8 cellular contexts compared by ENCODE assay signal in the genomic region with DNA sequence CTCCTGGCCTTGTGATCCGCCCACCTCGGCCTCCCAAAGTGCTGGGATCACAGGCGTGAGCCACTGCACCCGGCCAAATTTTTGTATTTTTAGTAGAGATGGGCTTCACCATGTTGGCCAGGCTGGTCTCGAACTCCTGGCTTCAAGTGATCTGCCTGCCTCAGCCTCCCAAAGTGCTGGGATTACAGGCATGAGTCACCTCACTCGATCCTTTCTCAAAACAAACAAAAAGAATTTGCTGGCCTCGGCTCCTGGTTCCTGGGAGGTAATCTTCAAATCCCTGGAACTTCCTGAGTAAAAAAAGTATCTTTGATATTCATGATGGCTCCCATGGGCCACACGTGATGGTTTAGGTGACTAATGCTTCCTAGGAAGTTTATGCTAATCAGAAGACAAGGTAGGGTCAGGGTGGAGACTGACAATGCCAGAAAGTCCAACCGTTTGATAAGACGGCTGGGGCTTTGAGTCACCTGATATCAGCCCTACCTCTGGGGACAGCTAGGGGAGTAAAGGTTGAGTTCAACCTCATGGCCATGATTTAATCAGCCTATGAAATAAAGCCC.
DNase-seq lines count a peak whose midpoint lies in the region; ATAC-seq, FAIRE-seq and TF ChIP-seq lines count a peak whose summit lies in the region.
"Not testable (repeated sequence)": the region's sequence is repeated elsewhere in the genome, so short reads cannot be mapped to it uniquely, and the experiment has no call there.

No MANE protein-coding gene starts in this region.

- not testable (repeated sequence) for H3K4me3 Mint-ChIP-seq in activated CD8-positive, alpha-beta T cell treated with anti-CD3 and anti-CD28 coated beads, Interleukin-2, amount 10 ng/mL, durations not matched to agents 7 days and 5 days

- H2BK15ac ChIP-seq in H1 (ENCODE audit: low read length); mesendoderm (replicated peaks; ENCODE audit: low read depth): not testable (repeated sequence)

- not testable (repeated sequence) for H3K4me3 ChIP-seq in PC-9; H1 (ENCODE audit: extremely low read depth in 1 of 4, insufficient read depth in 2 of 4, low read depth in 3 of 4, low read length in 4 of 4); hepatocyte; mesendoderm (ENCODE audit: low read length)

- H3K18ac ChIP-seq in H1 (ENCODE audit: extremely low read depth, low read length); mesendoderm (ENCODE audit: low read length): not testable (repeated sequence)

- not testable (repeated sequence) for H3K23me2 ChIP-seq in H1 (ENCODE audit: low read depth, low read length)

- H4K8ac ChIP-seq in H1 (ENCODE audit: extremely low read depth, insufficient read depth, low read length) = not testable (repeated sequence)
- peak overlapping the region; percentile 65 for H4K8ac ChIP-seq in mesendoderm (ENCODE audit: low read depth, low read length)

- CTCF ChIA-PET in PC-9 (lab: Charles Lee) (interaction anchor here (0.6 to 0.7 kb wide), 2 partner anchors 78 to 220 kb away, joined by 5 to 22 read pairs; no protein-coding TSS in a partner anchor), H1 (lab: Charles Lee; ENCODE audit: partially characterized antibody) (interaction anchor here (0.9 kb wide), 1 partner anchor 167 kb away, joined by 3 read pairs; no protein-coding TSS in a partner anchor)
- CTCF ChIA-PET in activated CD8-positive, alpha-beta T cell treated with anti-CD3 and anti-CD28 coated beads, Interleukin-2, amount 10 ng/mL, durations not matched to agents 7 days and 5 days (lab: Charles Lee) = not testable (repeated sequence)

- H3K4ac ChIP-seq in H1 (replicated peaks; ENCODE audit: insufficient read length, low read depth, low read length); mesendoderm (ENCODE audit: low read depth, low read length): not testable (repeated sequence)

- peaks cover 28% of the 10 kb centered on the region for H3F3A ChIP-seq in PC-9 (ENCODE audit: insufficient read depth, low read depth)

- TF ChIP-seq CTCF in PC-9 (conservative IDR thresholded peaks at IDR 0.05); H1 (IDR thresholded peaks at IDR 0.05; ENCODE audit: control extremely low read depth in 1 of 3, insufficient read depth in 1 of 3, low read depth in 1 of 3, low read length in 3 of 3); hepatocyte (IDR thresholded peaks at IDR 0.05; ENCODE audit: poor library complexity): not testable (repeated sequence)

- TF ChIP-seq EP300 in H1 (IDR thresholded peaks at IDR 0.05; ENCODE audit: borderline replicate concordance in 1 of 2, low read depth in 2 of 2, low read length in 2 of 2) = not testable (repeated sequence)

- not testable (repeated sequence) for H4K5ac ChIP-seq in H1 (ENCODE audit: insufficient read length, low read depth, low read length); mesendoderm (ENCODE audit: low read length)

- not testable (repeated sequence) for H4K91ac ChIP-seq in H1 (replicated peaks; ENCODE audit: insufficient read length, low read length)

- H3K27me3 Mint-ChIP-seq in activated CD8-positive, alpha-beta T cell treated with anti-CD3 and anti-CD28 coated beads, Interleukin-2, amount 10 ng/mL, durations not matched to agents 7 days and 5 days (ENCODE audit: low read depth) = peaks cover 11% of the 10 kb centered on the region

- peaks cover 27% of the 10 kb centered on the region for H3K4me1 ChIP-seq in PC-9 (replicated peaks; ENCODE audit: insufficient read depth)
- not testable (repeated sequence) for H3K4me1 ChIP-seq in H1 (replicated peaks in 1 of 4; ENCODE audit: control insufficient read depth in 3 of 4, insufficient read depth in 4 of 4, low read length in 3 of 4); hepatocyte (ENCODE audit: insufficient read depth); mesendoderm (ENCODE audit: control insufficient read depth, low read depth, low read length)

- not testable (repeated sequence) for H3K9ac ChIP-seq in H1 (replicated peaks in 1 of 4; ENCODE audit: extremely low read depth in 1 of 4, low read depth in 3 of 4, low read length in 3 of 4); mesendoderm (ENCODE audit: low read length)

- not testable (repeated sequence) for H2AFZ ChIP-seq in PC-9; H1 (ENCODE audit: low read length); hepatocyte

- not testable (repeated sequence) for H2BK5ac ChIP-seq in H1 (ENCODE audit: low read depth, low read length); mesendoderm (ENCODE audit: low read length)

- H3K27ac ChIP-seq in PC-9 = peak overlapping the region; percentile 91
- not testable (repeated sequence) for H3K27ac ChIP-seq in H1 (ENCODE audit: low read depth, low read length); mesendoderm (ENCODE audit: low read depth, low read length)
- peak overlapping the region; percentile 40 for H3K27ac ChIP-seq in hepatocyte

- not testable (repeated sequence) for H2BK12ac ChIP-seq in H1 (ENCODE audit: low read depth, low read length)

- not testable (repeated sequence) for H3K4me1 Mint-ChIP-seq in activated CD8-positive, alpha-beta T cell treated with anti-CD3 and anti-CD28 coated beads, Interleukin-2, amount 10 ng/mL, durations not matched to agents 7 days and 5 days (ENCODE audit: low read depth)

- not testable (repeated sequence) for H2AK5ac ChIP-seq in H1 (ENCODE audit: low read depth, low read length); mesendoderm (ENCODE audit: low read length)

- intact Hi-C loops in PC-9 (cut with micrococcal nuclease; ENCODE audit: unreplicated experiment) = loop anchor here (1.0 kb wide), 2 partner anchors 115 to 153 kb away; no protein-coding TSS in a partner anchor

- ATAC-seq in activated CD8-positive, alpha-beta T cell treated with anti-CD3 and anti-CD28 coated beads, Interleukin-2, amount 10 ng/mL, durations not matched to agents 7 days and 5 days = not testable (repeated sequence)

- H3K56ac ChIP-seq in H1 (replicated peaks; ENCODE audit: insufficient read length, low read depth, low read length); mesendoderm (ENCODE audit: low read length): not testable (repeated sequence)

- not testable (repeated sequence) for TF ChIP-seq RAD21 in H1 (IDR thresholded peaks at IDR 0.05 in 1 of 2, conservative IDR thresholded peaks at IDR 0.05 in 1 of 2; ENCODE audit: low read depth in 2 of 2, low read length in 2 of 2)

- not testable (repeated sequence) for H4K20me1 ChIP-seq in PC-9 (ENCODE audit: insufficient read depth); H1 (replicated peaks in 1 of 2; ENCODE audit: control insufficient read depth in 1 of 2, insufficient read depth in 2 of 2, low read length in 2 of 2); hepatocyte (ENCODE audit: insufficient read depth, poor library complexity, severe bottlenecking)

- not testable (repeated sequence) for H3K23ac ChIP-seq in H1 (ENCODE audit: insufficient read length); mesendoderm (ENCODE audit: low read length)

- not testable (repeated sequence) for H3K27ac Mint-ChIP-seq in activated CD8-positive, alpha-beta T cell treated with anti-CD3 and anti-CD28 coated beads, Interleukin-2, amount 10 ng/mL, durations not matched to agents 7 days and 5 days

- not testable (repeated sequence) for H3K9me2 ChIP-seq in PC-9 (ENCODE audit: insufficient read depth); hepatocyte (replicated peaks; ENCODE audit: insufficient read depth)

- WGBS in H1 (ENCODE audit: extremely low coverage in 1 of 2, insufficient coverage in 1 of 2, insufficient read length in 1 of 2, insufficient replicate concordance in 2 of 2, low coverage in 1 of 2, low lambda C conversion rate in 2 of 2, missing lambda C conversion rate in 1 of 2), 2 experiments = 80% methylated on average over 10 of the region's 10 CpGs; no CpG with 5 or more reads in 1 of the 2 experiments
- 54% methylated on average over 10 of the region's 10 CpGs for WGBS in hepatocyte (ENCODE audit: low lambda C conversion rate, missing lambda C conversion rate)
- WGBS in mesendoderm (ENCODE audit: extremely low coverage, insufficient coverage, low lambda C conversion rate) = no CpG with 5 or more reads among the region's 10 CpGs

- POLR2A ChIA-PET in PC-9 (lab: Charles Lee; ENCODE audit: unreplicated experiment) = interaction anchor here (0.7 kb wide), 1 partner anchor 58 kb away, joined by 13 read pairs; no protein-coding TSS in a partner anchor
- POLR2A ChIA-PET in activated CD8-positive, alpha-beta T cell treated with anti-CD3 and anti-CD28 coated beads, Interleukin-2, amount 10 ng/mL, durations not matched to agents 7 days and 5 days (lab: Charles Lee); H1 (lab: Charles Lee; ENCODE audit: partially characterized antibody): not testable (repeated sequence)

- not testable (repeated sequence) for H3K79me2 ChIP-seq in PC-9 (ENCODE audit: low read depth); H1 (ENCODE audit: control insufficient read depth in 1 of 2, insufficient read depth in 2 of 2, low read length in 2 of 2); hepatocyte; mesendoderm (ENCODE audit: control insufficient read depth, insufficient read depth, low read length)

- TSS peak; percentile 62 for BruUV-seq in PC-9 (replicated peaks; lab: Mats Ljungman, UMichigan)

- not testable (repeated sequence) for H3K36me3 ChIP-seq in PC-9 (ENCODE audit: low read depth); H1 (ENCODE audit: control insufficient read depth in 2 of 4, insufficient read depth in 4 of 4, low read length in 3 of 4); hepatocyte (replicated peaks; ENCODE audit: insufficient read depth, low read depth); mesendoderm (ENCODE audit: control insufficient read depth, insufficient read depth, low read length)

- DNase-seq in ELF-1 (ENCODE audit: low read depth, low spot score) (peak; percentile 87), HT-29 (ENCODE audit: low spot score) (peak; percentile 37), PC-9 (peak; percentile 64 to 89), H1 (ENCODE audit: low read depth in 1 of 2, low spot score in 2 of 2) (peak in 1 of 2 experiments; percentile 41), hepatocyte (ENCODE audit: low spot score) (peak; percentile 72), mesendoderm (peak; percentile 98), urothelium cell line (ENCODE audit: low spot score) (peak; percentile 33)
- peak; percentile 4 for DNase-seq in activated CD8-positive, alpha-beta T cell treated with anti-CD3 and anti-CD28 coated beads, Interleukin-2, amount 10 ng/mL, durations not matched to agents 7 days and 5 days

- H2BK120ac ChIP-seq in H1 (replicated peaks; ENCODE audit: low read depth, low read length); mesendoderm (ENCODE audit: low read depth, low read length): not testable (repeated sequence)

- not testable (repeated sequence) for H3K9me3 ChIP-seq in PC-9 (ENCODE audit: insufficient read depth, low read depth); H1 (ENCODE audit: insufficient read depth in 2 of 2, low read depth in 1 of 2, low read length in 1 of 2); hepatocyte (ENCODE audit: low read depth)

- H3K27me3 ChIP-seq in PC-9 (ENCODE audit: insufficient read depth, low read depth); H1 (replicated peaks in 1 of 4; ENCODE audit: control insufficient read depth in 3 of 4, extremely low read depth in 1 of 4, insufficient read depth in 3 of 4, low read length in 3 of 4); hepatocyte; mesendoderm (ENCODE audit: insufficient read depth, low read length, poor library complexity): not testable (repeated sequence)

- not testable (repeated sequence) for H3K36me3 Mint-ChIP-seq in activated CD8-positive, alpha-beta T cell treated with anti-CD3 and anti-CD28 coated beads, Interleukin-2, amount 10 ng/mL, durations not matched to agents 7 days and 5 days (ENCODE audit: low read depth)

- peak overlapping the region; percentile 60; the same call in 1 of the 2 replicates for H3K4me2 ChIP-seq in PC-9
- not testable (repeated sequence) for H3K4me2 ChIP-seq in H1 (ENCODE audit: insufficient read depth in 1 of 2, low read depth in 2 of 2, low read length in 2 of 2); hepatocyte; mesendoderm (ENCODE audit: low read length)

- TF ChIP-seq POLR2A in H1 (IDR thresholded peaks at IDR 0.05; ENCODE audit: control extremely low read depth in 1 of 2, low read depth in 2 of 2, low read length in 2 of 2) = not testable (repeated sequence)

- not testable (repeated sequence) for H3K9me3 Mint-ChIP-seq in activated CD8-positive, alpha-beta T cell treated with anti-CD3 and anti-CD28 coated beads, Interleukin-2, amount 10 ng/mL, durations not matched to agents 7 days and 5 days (ENCODE audit: insufficient read depth)

- H3K79me1 ChIP-seq in H1 (ENCODE audit: low read depth, low read length); mesendoderm (ENCODE audit: low read length): not testable (repeated sequence)

- not testable (repeated sequence) for H2BK20ac ChIP-seq in H1 (ENCODE audit: low read length)

- H3K14ac ChIP-seq in H1 (ENCODE audit: insufficient read length) = not testable (repeated sequence)

- not testable (repeated sequence) for FAIRE-seq in H1 (lab: Jason Lieb, UNC); urothelium cell line (lab: Jason Lieb, UNC)
